8 cellular contexts compared by ENCODE assay signal in the genomic region with DNA sequence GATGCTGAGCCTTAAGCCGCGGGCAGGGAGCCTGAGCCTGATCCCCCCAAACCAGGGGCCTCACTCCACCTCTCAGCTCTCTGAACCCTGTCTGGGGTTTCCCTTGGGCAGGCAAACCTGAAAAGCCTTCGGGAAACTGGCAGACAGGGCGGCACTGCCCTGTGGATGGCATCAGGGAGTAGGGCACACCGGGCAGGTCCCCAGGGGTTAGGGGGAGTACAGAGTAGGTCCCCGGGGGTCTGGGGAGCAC. TPM values are rescaled to one million over a fixed set of nuclear protein-coding genes. Genes with fewer than 3 reads are reported as not detected.
DNase-seq lines count a peak whose midpoint lies in the region; ATAC-seq and TF ChIP-seq lines count a peak whose summit lies in the region.

No MANE protein-coding gene starts in this region.

- no peaks in the 10 kb centered on the region for H3K9me3 Mint-ChIP-seq in CD8-positive, alpha-beta T cell
- H3K9me3 Mint-ChIP-seq in endodermal cell = peaks cover 2% of the 10 kb centered on the region

- H3K27ac Mint-ChIP-seq in CD8-positive, alpha-beta T cell = peak overlapping the region; percentile 93
- peak overlapping the region; percentile 74 for H3K27ac Mint-ChIP-seq in endodermal cell

- H3K4me3 ChIP-seq in CD8-positive, alpha-beta T cell (ENCODE audit: low read depth, low read length) = peak overlapping the region; percentile 56
- H3K4me3 ChIP-seq in OCI-LY7 (ENCODE audit: low read depth, low read length, poor library complexity, severe bottlenecking) (peak overlapping the region; percentile 61), endodermal cell (ENCODE audit: low read length) (peak overlapping the region; percentile 56), prostate gland (peak overlapping the region; percentile 16 to 41)

- H3K4me3 Mint-ChIP-seq in CD8-positive, alpha-beta T cell = peak overlapping the region; percentile 65
- H3K4me3 Mint-ChIP-seq in endodermal cell = peak overlapping the region; percentile 32

- H3K27ac ChIP-seq in CD8-positive, alpha-beta T cell (ENCODE audit: low read depth, low read length) = peak overlapping the region; percentile 88
- H3K27ac ChIP-seq in OCI-LY7 (ENCODE audit: low read depth, low read length, poor library complexity, severe bottlenecking) (peak overlapping the region; percentile 57), endodermal cell (ENCODE audit: low read depth, low read length) (no peak overlapping the region), prostate gland (peak overlapping the region; percentile 99 to 100)

- TF ChIP-seq POLR2A in prostate gland (IDR thresholded peaks at IDR 0.05) = no peak

- peaks cover 49% of the 10 kb centered on the region for H3K4me1 ChIP-seq in CD8-positive, alpha-beta T cell (ENCODE audit: insufficient read depth, low read length)
- H3K4me1 ChIP-seq in OCI-LY7 (ENCODE audit: insufficient read depth, low read length, poor library complexity, severe bottlenecking) (peaks cover 37% of the 10 kb centered on the region), endodermal cell (ENCODE audit: control insufficient read depth, insufficient read depth, low read length) (peaks cover 4% of the 10 kb centered on the region), prostate gland (replicated peaks) (peaks cover 40% of the 10 kb centered on the region)

- H3K9me2 ChIP-seq in OCI-LY7 (ENCODE audit: insufficient read depth, low read length) = no peaks in the 10 kb centered on the region

- no peak overlapping the region for H2AFZ ChIP-seq in OCI-LY7 (ENCODE audit: low read length)

- no peaks in the 10 kb centered on the region for H3K9me3 ChIP-seq in CD8-positive, alpha-beta T cell (ENCODE audit: low read length)
- H3K9me3 ChIP-seq in OCI-LY7 (ENCODE audit: low read length) (no peaks in the 10 kb centered on the region), endodermal cell (ENCODE audit: control insufficient read depth, low read length) (no peaks in the 10 kb centered on the region), prostate gland (no peaks in the 10 kb centered on the region)

- CTCF ChIA-PET in CD8-positive, alpha-beta T cell (lab: Charles Lee) = interaction anchor here (0.6 to 1.5 kb wide), 4 partner anchors 22 to 110 kb away, joined by 3 to 4 read pairs (median 3); a partner anchor contains a TSS
- CTCF ChIA-PET in OCI-LY7 (lab: Charles Lee; ENCODE audit: unreplicated experiment) = no interaction called here

- H3K36me3 Mint-ChIP-seq in CD8-positive, alpha-beta T cell = peaks cover 37% of the 10 kb centered on the region
- H3K36me3 Mint-ChIP-seq in endodermal cell (ENCODE audit: low read depth) = peaks cover 24% of the 10 kb centered on the region

- in situ Hi-C loops in KBM-7 (cut with MboI; ENCODE audit: low pct_unique_long_range_greater_than_20kb, low sequenced_read_pairs) (no loop called here), GM13977 (cut with MboI; ENCODE audit: low pct_unique_long_range_greater_than_20kb, low sequenced_read_pairs, unreplicated experiment) (no loop called here)

- no peak for ATAC-seq in CD8-positive, alpha-beta T cell
- no peak for ATAC-seq in GM18511 (IDR thresholded peaks at IDR 0.05; ENCODE audit: unreplicated experiment)

- peak overlapping the region; percentile 55 for H3K9ac ChIP-seq in endodermal cell (ENCODE audit: extremely low read depth, low read length, poor library complexity, severe bottlenecking)

- H3K4me2 ChIP-seq in OCI-LY7 (ENCODE audit: low read length) = peak overlapping the region; percentile 74

- H4K20me1 ChIP-seq in OCI-LY7 (ENCODE audit: insufficient read depth, low read length) = no peaks in the 10 kb centered on the region

- POLR2A ChIA-PET in CD8-positive, alpha-beta T cell (lab: Charles Lee) = interaction anchor here (0.6 to 3.6 kb wide), 5 partner anchors 9 to 89 kb away, joined by 3 to 25 read pairs (median 9); a partner anchor contains a TSS
- POLR2A ChIA-PET in OCI-LY7 (lab: Charles Lee) = interaction anchor here (1.7 kb wide), 1 partner anchor 11 kb away, joined by 7 read pairs; no protein-coding TSS in a partner anchor

- BruUV-seq in OCI-LY7 (replicated peaks; lab: Mats Ljungman, UMichigan) = no TSS peak

- intact Hi-C loops in CD8-positive, alpha-beta T cell (cut with DNase I, micrococcal nuclease) = no loop called here
- intact Hi-C loops in OCI-LY7 (cut with micrococcal nuclease; ENCODE audit: unreplicated experiment) (no loop called here), prostate gland (cut with DNase I) (no loop called here)

- H3K27me3 ChIP-seq in CD8-positive, alpha-beta T cell (ENCODE audit: insufficient read depth, low read length) = no peaks in the 10 kb centered on the region
- H3K27me3 ChIP-seq in endodermal cell (ENCODE audit: control insufficient read depth, insufficient read depth, low read length, poor library complexity, severe bottlenecking) (no peaks in the 10 kb centered on the region), prostate gland (replicated peaks; ENCODE audit: insufficient read depth) (no peaks in the 10 kb centered on the region)

- DNase-seq in CD8-positive, alpha-beta T cell = no peak
- DNase-seq in OCI-LY7 (ENCODE audit: low spot score) (no peak), endodermal cell (no peak), prostate gland (ENCODE audit: low spot score) (peak; percentile 7), KBM-7 (no peak), GM13977 (ENCODE audit: low spot score) (no peak), MV-4-11 (lab: John Stamatoyannopoulos, UW) (no peak)

- WGBS in endodermal cell (ENCODE audit: insufficient coverage in 1 of 2, insufficient read length in 1 of 2), 2 experiments = 89 to 96% methylated on average over 5 to 6 of the region's 6 CpGs
- 64% methylated on average over 6 of the region's 6 CpGs for WGBS in prostate gland

- peaks cover 30% of the 10 kb centered on the region for H3K36me3 ChIP-seq in CD8-positive, alpha-beta T cell (ENCODE audit: insufficient read depth, low read length)
- H3K36me3 ChIP-seq in OCI-LY7 (ENCODE audit: insufficient read depth, low read length) (peaks cover 76% of the 10 kb centered on the region), endodermal cell (ENCODE audit: control insufficient read depth, insufficient read depth, low read length) (peaks cover 44% of the 10 kb centered on the region), prostate gland (peaks cover 9 to 19% of the 10 kb centered on the region in 2 donors)

- 0 out of 2 replicates have a peak, but pooled peaks cover 4% of the 10 kb centered on the region for H3K79me2 ChIP-seq in OCI-LY7 (ENCODE audit: insufficient read depth, low read depth, low read length)

- TF ChIP-seq CTCF in CD8-positive, alpha-beta T cell (IDR thresholded peaks at IDR 0.05) = no peak
- TF ChIP-seq CTCF in OCI-LY7 (conservative IDR thresholded peaks at IDR 0.05; ENCODE audit: low read length) (no peak), endodermal cell (conservative IDR thresholded peaks at IDR 0.05) (no peak), prostate gland (IDR thresholded peaks at IDR 0.05) (no peak), GM13977 (IDR thresholded peaks at IDR 0.05; ENCODE audit: extremely low read depth, insufficient read depth, missing control alignments) (no peak)

- peaks cover 27% of the 10 kb centered on the region for H3K4me1 Mint-ChIP-seq in CD8-positive, alpha-beta T cell (ENCODE audit: low read depth)
- no peaks in the 10 kb centered on the region for H3K4me1 Mint-ChIP-seq in endodermal cell

- no peaks in the 10 kb centered on the region for H3K27me3 Mint-ChIP-seq in CD8-positive, alpha-beta T cell (ENCODE audit: low read depth)
- H3K27me3 Mint-ChIP-seq in endodermal cell (ENCODE audit: insufficient read depth) = no peaks in the 10 kb centered on the region

RNA-seq across cellular contexts. Expression of a gene that starts 9.7 kb away (rescaled TPM):
- total RNA-seq in CD8-positive, alpha-beta T cell = 100 to 1,000 TPM; 453 to 455 TPM
- 97.0 and 115 TPM in 2 replicates for total RNA-seq in OCI-LY7 (2014; rRNA removed; shearing (Covaris generic))
- total RNA-seq in OCI-LY7 (2022) (200 and 225 TPM in 2 replicates), endodermal cell (100 to 1,000 TPM; 120 to 123 TPM), prostate gland (100 to 1,000 TPM; 141 to 189 TPM)
- polyA plus RNA-seq in endodermal cell (2013, experiment 1 of 2) = 63.1 TPM
- polyA plus RNA-seq in endodermal cell (2013, experiment 2 of 2) = 58.0 TPM

RNA-seq across cellular contexts. Expression of a gene that starts 25.8 kb away (rescaled TPM):
- 10 to 100 TPM; 34.5 to 35.5 TPM for total RNA-seq in CD8-positive, alpha-beta T cell
- total RNA-seq in OCI-LY7 (2014; rRNA removed; shearing (Covaris generic)) = 41.9 and 53.9 TPM in 2 replicates
- total RNA-seq in OCI-LY7 (2022) = 91.6 and 109 TPM in 2 replicates
- 100 to 1,000 TPM; 107 to 112 TPM for total RNA-seq in endodermal cell
- polyA plus RNA-seq in endodermal cell (2013, experiment 1 of 2) = 113 TPM
- 99.4 TPM for polyA plus RNA-seq in endodermal cell (2013, experiment 2 of 2)
- 100 to 1,000 TPM; 116 to 136 TPM for total RNA-seq in prostate gland

RNA-seq across cellular contexts. Expression of a gene that starts 54.8 kb away (rescaled TPM):
- 10 to 100 TPM; 76.7 to 80.0 TPM for total RNA-seq in CD8-positive, alpha-beta T cell
- 41.7 and 54.6 TPM in 2 replicates for total RNA-seq in OCI-LY7 (2014; rRNA removed; shearing (Covaris generic))
- total RNA-seq in OCI-LY7 (2022) (87.5 and 111 TPM in 2 replicates), endodermal cell (10 to 100 TPM; 20.9 to 21.8 TPM), prostate gland (10 to 100 TPM; 40.1 to 43.5 TPM)
- polyA plus RNA-seq in endodermal cell (2013, experiment 1 of 2) = 16.9 TPM
- polyA plus RNA-seq in endodermal cell (2013, experiment 2 of 2) = 15.9 TPM

RNA-seq across cellular contexts. Expression of a gene that starts 55.4 kb away (rescaled TPM):
- total RNA-seq in CD8-positive, alpha-beta T cell = 10 to 100 TPM; 11.9 to 15.3 TPM
- 11.2 and 12.9 TPM in 2 replicates for total RNA-seq in OCI-LY7 (2014; rRNA removed; shearing (Covaris generic))
- 6.1 and 7.3 TPM in 2 replicates for total RNA-seq in OCI-LY7 (2022)
- total RNA-seq in endodermal cell = 1 to 10 TPM; 4.3 to 5.4 TPM
- 4.3 TPM for polyA plus RNA-seq in endodermal cell (2013, experiment 1 of 2)
- polyA plus RNA-seq in endodermal cell (2013, experiment 2 of 2) = 4.6 TPM
- total RNA-seq in prostate gland = 10 to 100 TPM; 11.8 to 50.2 TPM
